ENCODE assay signal across 20 cellular contexts in the genomic region with DNA sequence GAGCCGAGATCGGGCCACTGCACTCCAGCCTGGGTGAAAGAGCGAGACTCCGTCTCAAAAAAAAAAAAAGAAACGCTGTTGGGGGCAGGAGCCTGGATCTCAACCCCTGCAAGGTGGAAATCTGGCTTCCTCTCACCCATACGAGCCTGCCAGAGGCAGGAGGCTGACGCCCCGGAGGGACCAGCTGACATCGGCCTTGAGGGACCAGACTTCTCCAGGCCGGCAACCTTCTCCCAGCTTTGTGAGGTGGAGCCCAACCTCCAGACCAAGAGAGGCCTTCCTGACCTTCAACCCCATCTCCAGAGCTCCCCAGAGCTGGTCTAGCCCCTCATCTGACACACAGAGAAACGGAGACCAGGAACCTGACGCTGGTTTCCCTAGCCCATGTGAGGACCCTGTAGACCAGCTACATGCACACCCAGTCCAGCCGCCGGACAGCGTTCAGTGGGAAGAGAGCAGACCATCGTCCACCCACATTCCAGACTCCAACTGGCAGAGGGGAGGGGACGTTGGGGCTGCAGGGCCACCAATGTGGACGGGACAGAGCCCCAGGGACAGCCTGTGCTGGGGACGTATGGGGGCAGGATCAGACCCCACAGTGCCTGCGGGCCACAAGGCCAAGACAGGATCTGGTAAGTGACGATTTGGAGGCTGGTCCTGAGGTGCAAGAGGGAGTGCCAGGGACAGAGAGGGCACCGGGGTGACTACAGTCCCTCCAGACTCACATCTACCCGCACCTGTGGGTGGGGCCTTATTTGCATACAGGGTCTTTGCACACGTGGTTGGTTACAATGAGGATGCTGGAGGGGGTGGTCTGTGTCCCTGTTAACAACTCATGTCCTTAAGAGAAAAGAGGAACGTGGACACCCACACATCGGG. TPM values are rescaled to one million over a fixed set of nuclear protein-coding genes. Genes with fewer than 3 reads are reported as not detected.
DNase-seq lines count a peak whose midpoint lies in the region; ATAC-seq and TF ChIP-seq lines count a peak whose summit lies in the region.
"Had no signal": no experiment of that assay in that cellular context is flagged by ENCODE, and none has a peak within 500 bp of the region (broad histone marks: within the 10 kb centered on the region; RNA-seq: fewer than 3 reads in every experiment).

No MANE protein-coding gene starts in this region.

- H3K4me1 Mint-ChIP-seq in activated T-cell treated with anti-CD3 and anti-CD28 coated beads, Interleukin-2, amount 50 U/mL, for 24 hours (ENCODE audit: low read depth): peaks cover 6% of the 10 kb centered on the region
- peaks cover 8% of the 10 kb centered on the region for H3K4me1 Mint-ChIP-seq in activated B cell treated with CpG ODN at 0.5 μM for 24 hours
- peaks cover 14% of the 10 kb centered on the region for H3K4me1 Mint-ChIP-seq in memory B cell
- H3K4me1 Mint-ChIP-seq in stimulated activated effector memory CD8-positive, alpha-beta T cell treated with anti-CD3 and anti-CD28 coated beads, Interleukin-12 subunit alpha, Interleukin-12 subunit beta, amount 100 ng/mL, for 72 hours: peaks cover 13% of the 10 kb centered on the region

- ATAC-seq in activated B cell treated with CpG ODN at 0.5 μM for 24 hours (ENCODE audit: low read depth): no peak
- peak; percentile 24 for ATAC-seq in memory B cell (ENCODE audit: low read depth)
- ATAC-seq in stimulated activated effector memory CD8-positive, alpha-beta T cell treated with anti-CD3 and anti-CD28 coated beads, Interleukin-12 subunit alpha, Interleukin-12 subunit beta, amount 100 ng/mL, for 72 hours: no peak
- no peak for ATAC-seq in HG03175 (IDR thresholded peaks at IDR 0.05; ENCODE audit: unreplicated experiment)
- ATAC-seq: activated CD8-positive, alpha-beta T cell treated with anti-CD3 and anti-CD28 coated beads for 36 hours had no signal

- peak overlapping the region; percentile 28 for H3K27ac Mint-ChIP-seq in activated T-cell treated with anti-CD3 and anti-CD28 coated beads, Interleukin-2, amount 50 U/mL, for 24 hours
- H3K27ac Mint-ChIP-seq in activated B cell treated with CpG ODN at 0.5 μM for 24 hours: peak overlapping the region; percentile 31
- peak overlapping the region; percentile 14 for H3K27ac Mint-ChIP-seq in memory B cell
- H3K27ac Mint-ChIP-seq in stimulated activated effector memory CD8-positive, alpha-beta T cell treated with anti-CD3 and anti-CD28 coated beads, Interleukin-12 subunit alpha, Interleukin-12 subunit beta, amount 100 ng/mL, for 72 hours: peak overlapping the region; percentile 45
- H3K27ac Mint-ChIP-seq: activated CD8-positive, alpha-beta T cell treated with anti-CD3 and anti-CD28 coated beads for 36 hours; activated naive CD4-positive, alpha-beta T cell treated with anti-CD3 and anti-CD28 coated beads for 36 hours; HFFc6; T-helper 1 cell treated with Interleukin-12 subunit alpha and Interleukin-12 subunit beta and Interleukin-4 antibody, amounts not matched to agents 30 μg/mL and 1 μg/mL, for 36 hours had no signal

- H3K9me3 Mint-ChIP-seq in activated T-cell treated with anti-CD3 and anti-CD28 coated beads, Interleukin-2, amount 50 U/mL, for 24 hours: no peaks in the 10 kb centered on the region
- H3K9me3 Mint-ChIP-seq in activated B cell treated with CpG ODN at 0.5 μM for 24 hours: no peaks in the 10 kb centered on the region
- H3K9me3 Mint-ChIP-seq in memory B cell: no peaks in the 10 kb centered on the region
- H3K9me3 Mint-ChIP-seq in stimulated activated effector memory CD8-positive, alpha-beta T cell treated with anti-CD3 and anti-CD28 coated beads, Interleukin-12 subunit alpha, Interleukin-12 subunit beta, amount 100 ng/mL, for 72 hours: no peaks in the 10 kb centered on the region
- H3K9me3 Mint-ChIP-seq: activated CD8-positive, alpha-beta T cell treated with anti-CD3 and anti-CD28 coated beads for 36 hours; activated naive CD4-positive, alpha-beta T cell treated with anti-CD3 and anti-CD28 coated beads for 36 hours; HFFc6; IgD-negative memory B cell; T-helper 1 cell treated with Interleukin-12 subunit alpha and Interleukin-12 subunit beta and Interleukin-4 antibody, amounts not matched to agents 30 μg/mL and 1 μg/mL, for 36 hours had no signal

- CTCF ChIA-PET in activated B cell treated with CpG ODN at 0.5 μM for 24 hours (lab: Charles Lee): no interaction called here

- H3K27me3 Mint-ChIP-seq in activated T-cell treated with anti-CD3 and anti-CD28 coated beads, Interleukin-2, amount 50 U/mL, for 24 hours: no peaks in the 10 kb centered on the region
- no peaks in the 10 kb centered on the region for H3K27me3 Mint-ChIP-seq in activated B cell treated with CpG ODN at 0.5 μM for 24 hours
- no peaks in the 10 kb centered on the region for H3K27me3 Mint-ChIP-seq in memory B cell
- H3K27me3 Mint-ChIP-seq: activated CD8-positive, alpha-beta T cell treated with anti-CD3 and anti-CD28 coated beads for 36 hours; IgD-negative memory B cell had no signal

- no peak for DNase-seq in activated T-cell treated with anti-CD3 and anti-CD28 coated beads, Interleukin-2, amount 50 U/mL, for 24 hours
- DNase-seq in activated T-cell treated with anti-CD3 and anti-CD28 coated beads for 4 hours: no peak
- no peak for DNase-seq in activated B cell treated with CpG ODN at 0.5 μM for 24 hours
- no peak for DNase-seq in memory B cell (ENCODE audit: low spot score in 2 of 2)
- no peak for DNase-seq in stimulated activated effector memory CD8-positive, alpha-beta T cell treated with anti-CD3 and anti-CD28 coated beads, Interleukin-12 subunit alpha, Interleukin-12 subunit beta, amount 100 ng/mL, for 72 hours (ENCODE audit: low spot score in 2 of 2)
- DNase-seq in MV-4-11 (lab: John Stamatoyannopoulos, UW): no peak
- DNase-seq in NCI-H1417 treated with DMSO at 0.1 percent for 48 hours (lab: John Stamatoyannopoulos, UW): no peak
- DNase-seq: activated CD8-positive, alpha-beta T cell treated with anti-CD3 and anti-CD28 coated beads for 36 hours; activated naive CD4-positive, alpha-beta T cell treated with anti-CD3 and anti-CD28 coated beads for 36 hours; activated T-cell treated with anti-CD3 and anti-CD28 coated beads, Interleukin-2, amount 50 U/mL, for 1 hour; central memory CD4-positive, alpha-beta T cell; DMS 273 treated with DMSO at 0.1 percent for 48 hours; HFFc6; MM.1S; NCI-H446; PC-3; uterus had no signal

- peaks cover 6% of the 10 kb centered on the region for H3K36me3 Mint-ChIP-seq in activated T-cell treated with anti-CD3 and anti-CD28 coated beads, Interleukin-2, amount 50 U/mL, for 24 hours (ENCODE audit: low read depth)
- H3K36me3 Mint-ChIP-seq in activated B cell treated with CpG ODN at 0.5 μM for 24 hours (ENCODE audit: low read depth) (peaks cover 13% of the 10 kb centered on the region), memory B cell (no peaks in the 10 kb centered on the region)
- H3K36me3 Mint-ChIP-seq in stimulated activated effector memory CD8-positive, alpha-beta T cell treated with anti-CD3 and anti-CD28 coated beads, Interleukin-12 subunit alpha, Interleukin-12 subunit beta, amount 100 ng/mL, for 72 hours: no peaks in the 10 kb centered on the region

- no peak overlapping the region for H3K4me3 Mint-ChIP-seq in activated T-cell treated with anti-CD3 and anti-CD28 coated beads, Interleukin-2, amount 50 U/mL, for 24 hours
- H3K4me3 Mint-ChIP-seq in activated B cell treated with CpG ODN at 0.5 μM for 24 hours: no peak overlapping the region
- H3K4me3 Mint-ChIP-seq in memory B cell: no peak overlapping the region
- H3K4me3 Mint-ChIP-seq in stimulated activated effector memory CD8-positive, alpha-beta T cell treated with anti-CD3 and anti-CD28 coated beads, Interleukin-12 subunit alpha, Interleukin-12 subunit beta, amount 100 ng/mL, for 72 hours: no peak overlapping the region
- H3K4me3 Mint-ChIP-seq: activated CD8-positive, alpha-beta T cell treated with anti-CD3 and anti-CD28 coated beads for 36 hours; activated naive CD4-positive, alpha-beta T cell treated with anti-CD3 and anti-CD28 coated beads for 36 hours; HFFc6; IgD-negative memory B cell; T-helper 1 cell treated with Interleukin-12 subunit alpha and Interleukin-12 subunit beta and Interleukin-4 antibody, amounts not matched to agents 30 μg/mL and 1 μg/mL, for 36 hours had no signal

- no peak for TF ChIP-seq CTCF in activated B cell treated with CpG ODN at 0.5 μM for 24 hours (IDR thresholded peaks at IDR 0.05)

- intact Hi-C loops in activated B cell treated with CpG ODN at 0.5 μM for 24 hours (cut with micrococcal nuclease): no loop called here

- POLR2A ChIA-PET in activated B cell treated with CpG ODN at 0.5 μM for 24 hours (lab: Charles Lee): interaction anchor here (0.6 to 0.7 kb wide), 2 partner anchors 21 to 80 kb away, joined by 3 to 5 read pairs; no protein-coding TSS in a partner anchor

RNA-seq across cellular contexts. Expression of a gene that starts 11.4 kb away (rescaled TPM):
- 111 and 127 TPM in 2 replicates for total RNA-seq in activated B cell treated with CpG ODN at 0.5 μM for 24 hours

RNA-seq across cellular contexts. Expression of a gene that starts 42.9 kb away (rescaled TPM):
- total RNA-seq in activated B cell treated with CpG ODN at 0.5 μM for 24 hours: 62.0 and 67.6 TPM in 2 replicates

RNA-seq across cellular contexts. Expression of a gene that starts 58.8 kb away (rescaled TPM):
- 213 and 218 TPM in 2 replicates for total RNA-seq in activated B cell treated with CpG ODN at 0.5 μM for 24 hours
